ENCODE assay signal across 10 cellular contexts in genomic region chr14:90087433-90087832, GRCh38. TPM values are rescaled to one million over a fixed set of nuclear protein-coding genes. Genes with fewer than 3 reads are reported as not detected.
DNase-seq lines count a peak whose midpoint lies in the region; ATAC-seq and TF ChIP-seq lines count a peak whose summit lies in the region.
"Had no signal": no experiment of that assay in that cellular context is flagged by ENCODE, and none has a peak within 500 bp of the region (broad histone marks: within the 10 kb centered on the region; RNA-seq: fewer than 3 reads in every experiment).

No MANE protein-coding gene starts in this region.

- no peaks in the 10 kb centered on the region for H3K9me3 Mint-ChIP-seq in activated CD4-positive, alpha-beta memory T cell treated with anti-CD3 and anti-CD28 coated beads for 36 hours

- WGBS in heart left ventricle, 4 donors: 34 to 61% (median 54%) methylated on average over 6 of the region's 6 CpGs

- H3K4me3 ChIP-seq in heart left ventricle: no peak overlapping the region

- H3K36me3 ChIP-seq in heart left ventricle: no peaks in the 10 kb centered on the region

- H3K27me3 Mint-ChIP-seq in activated CD4-positive, alpha-beta memory T cell treated with anti-CD3 and anti-CD28 coated beads for 36 hours: peaks cover 22% of the 10 kb centered on the region

- ATAC-seq in HG03342 (IDR thresholded peaks at IDR 0.05; ENCODE audit: unreplicated experiment) (peak; percentile 65), heart left ventricle (peak; percentile 86 to 98 (median 95)), GM21526 (IDR thresholded peaks at IDR 0.05; ENCODE audit: low FRiP score, unreplicated experiment) (no peak)

- DNase-seq in SKM-1 (lab: John Stamatoyannopoulos, UW; ENCODE audit: unreplicated experiment) (peak; percentile 83), heart left ventricle (peak in 4 of 5 donors; percentile 19 to 79 (median 46)), superior temporal gyrus (ENCODE audit: extremely low spot score) (peak; percentile 42), NCI-H345 (lab: John Stamatoyannopoulos, UW) (no peak), NCI-H128 (lab: John Stamatoyannopoulos, UW; ENCODE audit: unreplicated experiment) (no peak)
- DNase-seq in activated CD4-positive, alpha-beta memory T cell treated with anti-CD3 and anti-CD28 coated beads for 36 hours: no peak
- DNase-seq: NCI-H2029 had no signal

- peaks cover 0 to 5% (median 0%) of the 10 kb centered on the region in 12 donors for H3K9me3 ChIP-seq in heart left ventricle

- peak overlapping the region in 6 of 12 donors; percentile 14 to 85 (median 32) for H3K27ac ChIP-seq in heart left ventricle

- H3K4me1 ChIP-seq in heart left ventricle: peaks cover 0 to 8% (median 1%) of the 10 kb centered on the region in 12 donors

- H3K4me3 Mint-ChIP-seq in activated CD4-positive, alpha-beta memory T cell treated with anti-CD3 and anti-CD28 coated beads for 36 hours: no peak overlapping the region
- H3K4me3 Mint-ChIP-seq: nephron had no signal

- TF ChIP-seq POLR2A in heart left ventricle (IDR thresholded peaks at IDR 0.05): no peak

- POLR2A ChIA-PET in activated CD4-positive, alpha-beta memory T cell treated with anti-CD3 and anti-CD28 coated beads for 36 hours (lab: Charles Lee): no interaction called here

- CTCF ChIA-PET in activated CD4-positive, alpha-beta memory T cell treated with anti-CD3 and anti-CD28 coated beads for 36 hours (lab: Charles Lee): no interaction called here

- no peaks in the 10 kb centered on the region for H3K27me3 ChIP-seq in heart left ventricle

- intact Hi-C loops in heart left ventricle (cut with DNase I): no loop called here
- intact Hi-C loops in activated CD4-positive, alpha-beta memory T cell treated with anti-CD3 and anti-CD28 coated beads for 36 hours (cut with micrococcal nuclease): no loop called here

- H3K27ac Mint-ChIP-seq in activated CD4-positive, alpha-beta memory T cell treated with anti-CD3 and anti-CD28 coated beads for 36 hours: no peak overlapping the region
- H3K27ac Mint-ChIP-seq: nephron had no signal

- H3K36me3 Mint-ChIP-seq in activated CD4-positive, alpha-beta memory T cell treated with anti-CD3 and anti-CD28 coated beads for 36 hours: no peaks in the 10 kb centered on the region

- no peak for TF ChIP-seq CTCF in heart left ventricle (IDR thresholded peaks at IDR 0.05)

- no peaks in the 10 kb centered on the region for H3K4me1 Mint-ChIP-seq in activated CD4-positive, alpha-beta memory T cell treated with anti-CD3 and anti-CD28 coated beads for 36 hours (ENCODE audit: low read depth)

RNA-seq across cellular contexts. Expression of gene KCNK13, which starts 25.6 kb away (rescaled TPM):
- 10 to 100 TPM in 1 of 9 donors, 1 to 10 TPM in 5, under 1 TPM in 3; 0.16 to 10.7 (median 1.7) TPM for total RNA-seq in heart left ventricle
- polyA plus RNA-seq in heart left ventricle: under 1 TPM; 0.53 to 0.55 TPM
- not detected for total RNA-seq in activated CD4-positive, alpha-beta memory T cell treated with anti-CD3 and anti-CD28 coated beads for 36 hours

Comparison
In these comparisons a context has a peak if more than half of its experiments do, and no peak if none do; other contexts are left out.
1. DNase-seq: peak in SKM-1 (single experiment), heart left ventricle (4 of 5) and superior temporal gyrus (single experiment); none in NCI-H345 (single experiment), activated CD4-positive, alpha-beta memory T cell treated with anti-CD3 and anti-CD28 coated beads for 36 hours (single experiment) and NCI-H128 (single experiment).